29 cellular contexts compared by ENCODE assay signal in genomic region chr17:5784791-5785190, GRCh38.
DNase-seq lines count a peak whose midpoint lies in the region; ATAC-seq, FAIRE-seq and TF ChIP-seq lines count a peak whose summit lies in the region.
"Had no signal": no experiment of that assay in that cellular context is flagged by ENCODE, and none has a peak within 500 bp of the region (broad histone marks: within the 10 kb centered on the region; RNA-seq: fewer than 3 reads in every experiment).

No MANE protein-coding gene starts in this region.

- peak; percentile 36 for DNase-seq in ACHN
- DNase-seq in NCI-H69 (lab: John Stamatoyannopoulos, UW) = peak; percentile 22
- no peak for DNase-seq in GM12878 (ENCODE audit: low read depth, low spot score)
- DNase-seq in frontal cortex (ENCODE audit: low spot score in 2 of 2) = no peak
- DNase-seq in GM10266 (ENCODE audit: extremely low spot score) = no peak
- DNase-seq in activated effector memory CD4-positive, alpha-beta T cell treated with Interleukin-2 at 50 U/mL for 16 hours = no peak
- DNase-seq in effector memory CD8-positive, alpha-beta T cell = no peak
- DNase-seq: activated CD4-positive, alpha-beta T cell treated with anti-CD3 and anti-CD28 coated beads, Interleukin-2, amount 50 U/mL, for 1 hour; activated CD4-positive, CD25-positive, alpha-beta regulatory T cell; activated CD8-positive, alpha-beta memory T cell treated with anti-CD3 and anti-CD28 coated beads, Interleukin-2, amount 10 ng/mL, durations not matched to agents 7 days and 5 days; activated naive CD4-positive, alpha-beta T cell treated with anti-CD3 and anti-CD28 coated beads for 36 hours; AML-193; body of pancreas; CD4-positive, alpha-beta memory T cell; hypothalamus; left cardiac atrium; NCI-H1105; NCI-H2029; NCI-H2227 treated with DMSO at 0.1 percent for 48 hours; NCI-H526 treated with DMSO at 0.1 percent for 48 hours; right cardiac atrium; stimulated activated CD4-positive, alpha-beta T cell treated with anti-CD3 and anti-CD28 coated beads, Interleukin-1b, Interleukin-23, amount 100 ng/mL, for 48 hours; stimulated activated naive CD4-positive, alpha-beta T cell treated with Interleukin-2 at 50 U/mL for 16 hours; upper lobe of right lung had no signal

- SMC1A ChIA-PET in GM12878 (lab: Charles Lee; ENCODE audit: uncharacterized antibody, unreplicated experiment) = no interaction called here

- H3K4me1 ChIP-seq in GM12878 (ENCODE audit: control insufficient read depth, insufficient read depth, low read length) (peaks cover 19% of the 10 kb centered on the region), mesodermal cell (ENCODE audit: control insufficient read depth, insufficient read depth, low read length, poor library complexity, severe bottlenecking) (peaks cover 41% of the 10 kb centered on the region)
- H3K4me1 ChIP-seq: A549, body of pancreas, suprapubic skin, upper lobe of right lung had no signal

- TF ChIP-seq CTCF in GM12878 (IDR thresholded peaks at IDR 0.05 in 2 of 3, conservative IDR thresholded peaks at IDR 0.05 in 1 of 3; ENCODE audit: control insufficient read depth in 2 of 3, extremely low read depth in 1 of 3, insufficient read depth in 1 of 3, low read depth in 3 of 3, low read length in 3 of 3) = no peak
- TF ChIP-seq CTCF in GM10266 (IDR thresholded peaks at IDR 0.05; ENCODE audit: control insufficient read depth, insufficient read depth, low read depth, missing control alignments) = no peak

- 57% methylated on average over 2 of the region's 2 CpGs for WGBS in GM12878 (ENCODE audit: insufficient coverage, insufficient replicate concordance, low lambda C conversion rate, missing lambda C conversion rate)
- WGBS in mesodermal cell (ENCODE audit: insufficient coverage in 2 of 2), 2 experiments = 85 to 94% methylated on average over 1 to 2 of the region's 2 CpGs

- H3K36me3 ChIP-seq in GM12878 (ENCODE audit: control insufficient read depth in 2 of 2, insufficient read depth in 2 of 2, low read length in 1 of 2) (no peaks in the 10 kb centered on the region), mesodermal cell (ENCODE audit: control insufficient read depth, insufficient read depth, low read length) (no peaks in the 10 kb centered on the region)
- H3K36me3 ChIP-seq: suprapubic skin, upper lobe of right lung had no signal

- no peaks in the 10 kb centered on the region for H3K27me3 ChIP-seq in GM12878 (replicated peaks in 1 of 2; ENCODE audit: control insufficient read depth in 2 of 2, insufficient read depth in 2 of 2, low read length in 1 of 2)
- H3K27me3 ChIP-seq: body of pancreas, upper lobe of right lung had no signal

- no peak for TF ChIP-seq RAD21 in GM12878 (IDR thresholded peaks at IDR 0.05; ENCODE audit: insufficient read depth, low read depth, low read length)

- TF ChIP-seq POLR2A in GM12878 (IDR thresholded peaks at IDR 0.05; ENCODE audit: low read depth, low read length) = no peak

- FAIRE-seq in GM12878 (lab: Jason Lieb, UNC) (no peak), frontal cortex (lab: Jason Lieb, UNC) (no peak)
- FAIRE-seq: A549, HTR-8/SVneo, K562 had no signal

- H3K4me2 ChIP-seq in GM12878 (ENCODE audit: control insufficient read depth, insufficient read depth) = peak overlapping the region; percentile 56; the same call in 1 of the 2 replicates
- H3K4me2 ChIP-seq: A549 had no signal

- H3K27ac ChIP-seq in GM12878 (ENCODE audit: control insufficient read depth, insufficient read depth) = no peak overlapping the region
- H3K27ac ChIP-seq in mesodermal cell (ENCODE audit: low read depth, low read length, severe bottlenecking) = peak overlapping the region; percentile 78
- H3K27ac ChIP-seq: A549, body of pancreas, suprapubic skin, upper lobe of right lung had no signal

- H3K4me1 Mint-ChIP-seq in effector memory CD8-positive, alpha-beta T cell (ENCODE audit: low read depth in 2 of 2) = no peaks in the 10 kb centered on the region
- H3K4me1 Mint-ChIP-seq: activated CD8-positive, alpha-beta memory T cell treated with anti-CD3 and anti-CD28 coated beads, Interleukin-2, amount 10 ng/mL, durations not matched to agents 7 days and 5 days; CD4-positive, alpha-beta memory T cell had no signal

- H3K4me3 Mint-ChIP-seq in effector memory CD8-positive, alpha-beta T cell = no peak overlapping the region
- H3K4me3 Mint-ChIP-seq: activated CD8-positive, alpha-beta memory T cell treated with anti-CD3 and anti-CD28 coated beads, Interleukin-2, amount 10 ng/mL, durations not matched to agents 7 days and 5 days; activated naive CD4-positive, alpha-beta T cell treated with anti-CD3 and anti-CD28 coated beads for 36 hours; CD4-positive, alpha-beta memory T cell had no signal

- no TSS peak for BruUV-seq in GM12878 (replicated peaks; lab: Mats Ljungman, UMichigan)

- no peak for ATAC-seq in GM12878
- ATAC-seq in effector memory CD8-positive, alpha-beta T cell (replicated peaks) = no peak
- ATAC-seq: A549; activated CD8-positive, alpha-beta memory T cell treated with anti-CD3 and anti-CD28 coated beads, Interleukin-2, amount 10 ng/mL, durations not matched to agents 7 days and 5 days; body of pancreas; K562; left cardiac atrium; right cardiac atrium; upper lobe of right lung had no signal

- H3K9me3 ChIP-seq in GM12878 (replicated peaks; ENCODE audit: control insufficient read depth, insufficient read depth, low read length) (no peaks in the 10 kb centered on the region; the same call in 2 of the 3 replicates), mesodermal cell (ENCODE audit: control insufficient read depth, low read length) (peaks cover 19% of the 10 kb centered on the region)
- H3K9me3 ChIP-seq: upper lobe of right lung had no signal

- intact Hi-C loops in GM12878 (cut with micrococcal nuclease; ENCODE audit: unreplicated experiment) = no loop called here

- no peak overlapping the region for H3K27ac Mint-ChIP-seq in effector memory CD8-positive, alpha-beta T cell
- H3K27ac Mint-ChIP-seq: activated CD8-positive, alpha-beta memory T cell treated with anti-CD3 and anti-CD28 coated beads, Interleukin-2, amount 10 ng/mL, durations not matched to agents 7 days and 5 days; activated naive CD4-positive, alpha-beta T cell treated with anti-CD3 and anti-CD28 coated beads for 36 hours; CD4-positive, alpha-beta memory T cell had no signal

- in situ Hi-C loops in ACHN (cut with HindIII; ENCODE audit: low pct_ligation_motif_present, low pct_unique_long_range_greater_than_20kb, low sequenced_read_pairs) = no loop called here
- in situ Hi-C loops in GM12878 (cut with MboI) = no loop called here

- TF ChIP-seq EP300 in GM12878 (IDR thresholded peaks at IDR 0.05; ENCODE audit: borderline replicate concordance in 1 of 2, control insufficient read depth in 1 of 2, low read depth in 2 of 2, low read length in 2 of 2) = no peak

- no peak overlapping the region for H3K4me3 ChIP-seq in GM12878
- no peak overlapping the region for H3K4me3 ChIP-seq in mesodermal cell (ENCODE audit: extremely low read depth, insufficient read depth, low read length, poor library complexity, severe bottlenecking)
- H3K4me3 ChIP-seq: A549, body of pancreas, K562, suprapubic skin, upper lobe of right lung had no signal

- H3K79me2 ChIP-seq in GM12878 (ENCODE audit: control insufficient read depth, insufficient read depth, low read length) = no peaks in the 10 kb centered on the region

- RAD21 ChIA-PET in GM12878 (lab: Charles Lee; ENCODE audit: unreplicated experiment) = interaction anchor here (0.5 kb wide), 1 partner anchor 636 kb away, joined by 3 read pairs; no protein-coding TSS in a partner anchor

- no peak overlapping the region for H3K9ac ChIP-seq in GM12878 (ENCODE audit: control insufficient read depth, insufficient read depth, low read length)

- POLR2A ChIA-PET in GM12878 (lab: Charles Lee) = no interaction called here

- H3K9me3 Mint-ChIP-seq in effector memory CD8-positive, alpha-beta T cell = no peaks in the 10 kb centered on the region

- H4K20me1 ChIP-seq in GM12878 (ENCODE audit: control insufficient read depth, insufficient read depth) = no peaks in the 10 kb centered on the region

- CTCF ChIA-PET in GM12878 (lab: Yijun Ruan, JAX) = no interaction called here

- peaks cover 36 to 73% of the 10 kb centered on the region in 2 donors for H3K27me3 Mint-ChIP-seq in effector memory CD8-positive, alpha-beta T cell

- H2AFZ ChIP-seq in GM12878 (ENCODE audit: control insufficient read depth, low read depth, low read length) = no peak overlapping the region

- H3K36me3 Mint-ChIP-seq in effector memory CD8-positive, alpha-beta T cell (ENCODE audit: insufficient read depth) = no peaks in the 10 kb centered on the region
- H3K36me3 Mint-ChIP-seq: activated CD8-positive, alpha-beta memory T cell treated with anti-CD3 and anti-CD28 coated beads, Interleukin-2, amount 10 ng/mL, durations not matched to agents 7 days and 5 days; CD4-positive, alpha-beta memory T cell had no signal

TF ChIP-seq in GM12878, 131 proteins besides CTCF, POLR2A, EP300 and RAD21 (continues in another document):
- TF ChIP-seq TCF7 (IDR thresholded peaks at IDR 0.05; ENCODE audit: borderline replicate concordance) (no peak), ATF3 (IDR thresholded peaks at IDR 0.05; ENCODE audit: borderline replicate concordance, extremely low read depth, low read depth, low read length) (no peak), SMAD5 (IDR thresholded peaks at IDR 0.05; ENCODE audit: low read depth) (no peak), SMARCA5 (IDR thresholded peaks at IDR 0.05) (no peak), RBBP5 (conservative IDR thresholded peaks at IDR 0.05) (no peak), USF1 (IDR thresholded peaks at IDR 0.05; ENCODE audit: borderline replicate concordance, extremely low read length, insufficient read depth, low read depth, low read length) (no peak)
- TF ChIP-seq, protein P1, sequence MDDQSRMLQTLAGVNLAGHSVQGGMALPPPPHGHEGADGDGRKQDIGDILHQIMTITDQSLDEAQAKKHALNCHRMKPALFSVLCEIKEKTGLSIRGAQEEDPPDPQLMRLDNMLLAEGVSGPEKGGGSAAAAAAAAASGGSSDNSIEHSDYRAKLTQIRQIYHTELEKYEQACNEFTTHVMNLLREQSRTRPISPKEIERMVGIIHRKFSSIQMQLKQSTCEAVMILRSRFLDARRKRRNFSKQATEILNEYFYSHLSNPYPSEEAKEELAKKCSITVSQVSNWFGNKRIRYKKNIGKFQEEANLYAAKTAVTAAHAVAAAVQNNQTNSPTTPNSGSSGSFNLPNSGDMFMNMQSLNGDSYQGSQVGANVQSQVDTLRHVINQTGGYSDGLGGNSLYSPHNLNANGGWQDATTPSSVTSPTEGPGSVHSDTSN (IDR thresholded peaks at IDR 0.05; ENCODE audit: insufficient replicate concordance, low read depth, low read length) = no peak

Comparison
In these comparisons a context has a peak if more than half of its experiments do, and no peak if none do; other contexts are left out.
1. DNase-seq: peak in ACHN (single experiment) and NCI-H69 (single experiment); none in GM12878 (single experiment), frontal cortex (0 of 2), GM10266 (single experiment), activated effector memory CD4-positive, alpha-beta T cell treated with Interleukin-2 at 50 U/mL for 16 hours (single experiment) and effector memory CD8-positive, alpha-beta T cell (0 of 3).